23 cellular contexts compared by ENCODE assay signal in genomic region chr17:57983446-57983845, GRCh38. TPM values are rescaled to one million over a fixed set of nuclear protein-coding genes. Genes with fewer than 3 reads are reported as not detected.
A peak's percentile ranks its signal among the peaks of the same experiment; 100 is the strongest.
DNase-seq lines count a peak whose midpoint lies in the region; ATAC-seq and TF ChIP-seq lines count a peak whose summit lies in the region.
"Had no signal": no experiment of that assay in that cellular context is flagged by ENCODE, and none has a peak within 500 bp of the region (broad histone marks: within the 10 kb centered on the region; RNA-seq: fewer than 3 reads in every experiment).

No MANE protein-coding gene starts in this region.

- H3K9me3 ChIP-seq in endodermal cell (ENCODE audit: control insufficient read depth, low read length) = no peaks in the 10 kb centered on the region
- no peaks in the 10 kb centered on the region for H3K9me3 ChIP-seq in MG63
- H3K9me3 ChIP-seq: heart right ventricle, ovary, SJSA1, spleen had no signal

- ATAC-seq in HG02973 (IDR thresholded peaks at IDR 0.05; ENCODE audit: unreplicated experiment) = no peak
- ATAC-seq: activated CD4-positive, alpha-beta T cell treated with anti-CD3 and anti-CD28 coated beads for 36 hours; esophagus mucosa; GM23338; heart right ventricle; PC-3 had no signal

- TF ChIP-seq CTCF in endodermal cell (conservative IDR thresholded peaks at IDR 0.05) (no peak), nephron (IDR thresholded peaks at IDR 0.05; ENCODE audit: unreplicated experiment in 3 of 3) (no peak)

- H3K27me3 Mint-ChIP-seq in endodermal cell (ENCODE audit: insufficient read depth) (no peaks in the 10 kb centered on the region), nephron (ENCODE audit: low read depth) (no peaks in the 10 kb centered on the region)
- H3K27me3 Mint-ChIP-seq: activated CD4-positive, alpha-beta T cell treated with anti-CD3 and anti-CD28 coated beads for 36 hours; memory B cell had no signal

- no peak overlapping the region for H3K27ac ChIP-seq in endodermal cell (ENCODE audit: low read depth, low read length)
- H3K27ac ChIP-seq: ovary, SJSA1, spleen had no signal

- H3K27me3 ChIP-seq in endodermal cell (ENCODE audit: control insufficient read depth, insufficient read depth, low read length, poor library complexity, severe bottlenecking) (no peaks in the 10 kb centered on the region), MG63 (no peaks in the 10 kb centered on the region)
- H3K27me3 ChIP-seq: heart right ventricle, ovary, SJSA1, spleen had no signal

- DNase-seq in LHCN-M2 (ENCODE audit: low read depth) (peak; percentile 51), endodermal cell (no peak), superior temporal gyrus (ENCODE audit: extremely low spot score) (peak; percentile 33), NCI-H446 treated with DMSO at 0.1 percent for 48 hours (lab: John Stamatoyannopoulos, UW) (no peak), MG63 (no peak)
- DNase-seq: activated CD4-positive, alpha-beta T cell treated with anti-CD3 and anti-CD28 coated beads for 36 hours; activated gamma-delta T cell treated with Interleukin-2 at 50 U/mL for 16 hours; cortex of kidney; heart right ventricle; islet precursor cell; MV-4-11; NCI-H2029; NCI-H524; ovary; PC-3; spleen; T1000 had no signal

- H3K9me3 Mint-ChIP-seq in endodermal cell (no peaks in the 10 kb centered on the region), nephron (no peaks in the 10 kb centered on the region)
- H3K9me3 Mint-ChIP-seq: GM23338, memory B cell had no signal

- H3K36me3 ChIP-seq in endodermal cell (ENCODE audit: control insufficient read depth, insufficient read depth, low read length) (peaks cover 61% of the 10 kb centered on the region), MG63 (peaks cover 62% of the 10 kb centered on the region)
- H3K36me3 ChIP-seq: ovary had no signal

- H3K36me3 Mint-ChIP-seq in endodermal cell (ENCODE audit: low read depth) (peaks cover 52% of the 10 kb centered on the region), nephron (ENCODE audit: low read depth) (peaks cover 34% of the 10 kb centered on the region)

- WGBS in endodermal cell (ENCODE audit: insufficient coverage in 1 of 2, insufficient read length in 1 of 2), 2 experiments = 85% methylated on average over 1 of the region's 1 CpG; no CpG with 5 or more reads in 1 of the 2 experiments

- no peak overlapping the region for H3K4me3 Mint-ChIP-seq in endodermal cell
- peak overlapping the region in 1 of 3 experiments; percentile 59 for H3K4me3 Mint-ChIP-seq in nephron
- H3K4me3 Mint-ChIP-seq: activated CD4-positive, alpha-beta T cell treated with anti-CD3 and anti-CD28 coated beads for 36 hours; GM23338; memory B cell had no signal

- peak overlapping the region; percentile 1 for H3K4me3 ChIP-seq in endodermal cell (ENCODE audit: low read length)
- no peak overlapping the region for H3K4me3 ChIP-seq in MG63
- H3K4me3 ChIP-seq: GM23338, ovary, SJSA1 had no signal

- no peak overlapping the region for H3K27ac Mint-ChIP-seq in endodermal cell
- peak overlapping the region in 2 of 3 experiments; percentile 14 to 74 for H3K27ac Mint-ChIP-seq in nephron
- H3K27ac Mint-ChIP-seq: activated CD4-positive, alpha-beta T cell treated with anti-CD3 and anti-CD28 coated beads for 36 hours; GM23338; memory B cell had no signal

- H3K4me1 ChIP-seq in endodermal cell (ENCODE audit: control insufficient read depth, insufficient read depth, low read length) = peaks cover 10% of the 10 kb centered on the region

- H3K9ac ChIP-seq in endodermal cell (ENCODE audit: extremely low read depth, low read length, poor library complexity, severe bottlenecking) = no peak overlapping the region

- H3K4me1 Mint-ChIP-seq in endodermal cell = peaks cover 48% of the 10 kb centered on the region
- H3K4me1 Mint-ChIP-seq in nephron = peaks cover 69% of the 10 kb centered on the region

RNA-seq across cellular contexts. Expression of gene VEZF1, which starts 4.6 kb away (rescaled TPM):
- total RNA-seq in LHCN-M2 (2014; rRNA removed) (60.3 and 65.2 TPM in 2 replicates), endodermal cell (10 to 100 TPM; 50.3 to 59.3 TPM)
- 23.7 TPM for polyA plus RNA-seq in LHCN-M2 (2012)
- 143 TPM for polyA plus RNA-seq in endodermal cell (2013, experiment 1 of 2)
- 140 TPM for polyA plus RNA-seq in endodermal cell (2013, experiment 2 of 2)
- 30.6 and 54.3 TPM in 2 replicates for total RNA-seq in MG63 (2014; rRNA removed; shearing (Covaris generic); ENCODE audit: low replicate concordance)

RNA-seq across cellular contexts. Expression of gene SRSF1, which starts 23.6 kb away (rescaled TPM):
- 373 and 386 TPM in 2 replicates for total RNA-seq in LHCN-M2 (2014; rRNA removed)
- polyA plus RNA-seq in LHCN-M2 (2012) = 153 TPM
- 100 to 1,000 TPM; 339 to 361 TPM for total RNA-seq in endodermal cell
- 250 TPM for polyA plus RNA-seq in endodermal cell (2013, experiment 1 of 2)
- polyA plus RNA-seq in endodermal cell (2013, experiment 2 of 2) = 209 TPM
- total RNA-seq in MG63 (2014; rRNA removed; shearing (Covaris generic); ENCODE audit: low replicate concordance) = 402 and 601 TPM in 2 replicates

RNA-seq across cellular contexts. Expression of gene CUEDC1, which starts 28.2 kb away (rescaled TPM):
- total RNA-seq in LHCN-M2 (2014; rRNA removed) = 22.9 and 29.6 TPM in 2 replicates
- polyA plus RNA-seq in LHCN-M2 (2012) = 56.4 TPM
- total RNA-seq in endodermal cell = 10 to 100 TPM; 11.0 to 18.7 TPM
- 43.5 TPM for polyA plus RNA-seq in endodermal cell (2013, experiment 1 of 2)
- 39.6 TPM for polyA plus RNA-seq in endodermal cell (2013, experiment 2 of 2)
- total RNA-seq in MG63 (2014; rRNA removed; shearing (Covaris generic); ENCODE audit: low replicate concordance) = 3.0 and 10.2 TPM in 2 replicates

Comparison
In these comparisons a context has a peak if more than half of its experiments do, and no peak if none do; other contexts are left out.
1. DNase-seq: peak in LHCN-M2 (single experiment) and superior temporal gyrus (single experiment); none in endodermal cell (single experiment), NCI-H446 treated with DMSO at 0.1 percent for 48 hours (single experiment) and MG63 (single experiment).